In genomic region chr5:160262665-160263064, GRCh38 we compare ENCODE assay signal across 1 cellular context.
A peak's percentile ranks its signal among the peaks of the same experiment; 100 is the strongest.
TF ChIP-seq lines count a peak whose summit lies in the region.

No MANE protein-coding gene starts in this region.

TF ChIP-seq in K562, 482 proteins besides CTCF, POLR2A, EP300 and RAD21 (continued from another document and continues in another):
- TF ChIP-seq CEBPZ (IDR thresholded peaks at IDR 0.05; ENCODE audit: borderline replicate concordance, low read depth, low read length) (0 out of 2 replicates have a peak, but pooled peaks have one; percentile 27), ARNT (IDR thresholded peaks at IDR 0.05) (no peak), SMAD3 (CRISPR knock-in tag; conservative IDR thresholded peaks at IDR 0.05) (no peak), MYNN (IDR thresholded peaks at IDR 0.05) (peak; percentile 73), MYNN (CRISPR knock-in tag; IDR thresholded peaks at IDR 0.05) (no peak), NFYB (IDR thresholded peaks at IDR 0.05; ENCODE audit: extremely low read depth, insufficient read length) (no peak), FOS (IDR thresholded peaks at IDR 0.05; ENCODE audit: extremely low read depth, insufficient read length) (no peak), TCFL5 (CRISPR knock-in tag; conservative IDR thresholded peaks at IDR 0.05) (no peak), ZNF444 (CRISPR knock-in tag; IDR thresholded peaks at IDR 0.05) (no peak), TRIM28 (IDR thresholded peaks at IDR 0.05) (no peak), CHD4 (IDR thresholded peaks at IDR 0.05; ENCODE audit: insufficient read depth, insufficient replicate concordance, low read depth, low read length, poor library complexity, severe bottlenecking) (no peak), ZNF785 (CRISPR knock-in tag; IDR thresholded peaks at IDR 0.05) (no peak), EGR1 (conservative IDR thresholded peaks at IDR 0.05) (no peak), ZMIZ1 (IDR thresholded peaks at IDR 0.05; ENCODE audit: low read depth in 2 of 2, low read length in 2 of 2) (no peak), ZKSCAN1 (IDR thresholded peaks at IDR 0.05; ENCODE audit: low read depth, low read length) (0 out of 2 replicates have a peak, but pooled peaks have one; percentile 27), POLR2AphosphoS5 (IDR thresholded peaks at IDR 0.05; ENCODE audit: control insufficient read depth, insufficient read depth, low read depth, low read length) (peak; percentile 56; the same call in 1 of the 2 replicates), ZBED1 (IDR thresholded peaks at IDR 0.05) (no peak), NCOA6 (IDR thresholded peaks at IDR 0.05) (no peak), STAT6 (CRISPR knock-in tag; IDR thresholded peaks at IDR 0.05) (no peak), SMAD2 (IDR thresholded peaks at IDR 0.05; ENCODE audit: low read depth, low read length) (no peak), ZNF57 (CRISPR knock-in tag; IDR thresholded peaks at IDR 0.05) (no peak), ZNF780A (CRISPR knock-in tag; IDR thresholded peaks at IDR 0.05) (no peak), ZNF407 (IDR thresholded peaks at IDR 0.05; ENCODE audit: low read depth) (no peak), MEIS2 (IDR thresholded peaks at IDR 0.05; ENCODE audit: partially characterized antibody) (no peak), ZNF263 (CRISPR knock-in tag; IDR thresholded peaks at IDR 0.05; ENCODE audit: borderline replicate concordance) (no peak), NR2F6 (CRISPR knock-in tag; IDR thresholded peaks at IDR 0.05) (no peak), XRCC5 (IDR thresholded peaks at IDR 0.05; ENCODE audit: low read depth, low read length) (no peak), MTA3 (IDR thresholded peaks at IDR 0.05; ENCODE audit: borderline replicate concordance) (0 out of 2 replicates have a peak, but pooled peaks have one; percentile 39)
- TF ChIP-seq, protein P1, sequence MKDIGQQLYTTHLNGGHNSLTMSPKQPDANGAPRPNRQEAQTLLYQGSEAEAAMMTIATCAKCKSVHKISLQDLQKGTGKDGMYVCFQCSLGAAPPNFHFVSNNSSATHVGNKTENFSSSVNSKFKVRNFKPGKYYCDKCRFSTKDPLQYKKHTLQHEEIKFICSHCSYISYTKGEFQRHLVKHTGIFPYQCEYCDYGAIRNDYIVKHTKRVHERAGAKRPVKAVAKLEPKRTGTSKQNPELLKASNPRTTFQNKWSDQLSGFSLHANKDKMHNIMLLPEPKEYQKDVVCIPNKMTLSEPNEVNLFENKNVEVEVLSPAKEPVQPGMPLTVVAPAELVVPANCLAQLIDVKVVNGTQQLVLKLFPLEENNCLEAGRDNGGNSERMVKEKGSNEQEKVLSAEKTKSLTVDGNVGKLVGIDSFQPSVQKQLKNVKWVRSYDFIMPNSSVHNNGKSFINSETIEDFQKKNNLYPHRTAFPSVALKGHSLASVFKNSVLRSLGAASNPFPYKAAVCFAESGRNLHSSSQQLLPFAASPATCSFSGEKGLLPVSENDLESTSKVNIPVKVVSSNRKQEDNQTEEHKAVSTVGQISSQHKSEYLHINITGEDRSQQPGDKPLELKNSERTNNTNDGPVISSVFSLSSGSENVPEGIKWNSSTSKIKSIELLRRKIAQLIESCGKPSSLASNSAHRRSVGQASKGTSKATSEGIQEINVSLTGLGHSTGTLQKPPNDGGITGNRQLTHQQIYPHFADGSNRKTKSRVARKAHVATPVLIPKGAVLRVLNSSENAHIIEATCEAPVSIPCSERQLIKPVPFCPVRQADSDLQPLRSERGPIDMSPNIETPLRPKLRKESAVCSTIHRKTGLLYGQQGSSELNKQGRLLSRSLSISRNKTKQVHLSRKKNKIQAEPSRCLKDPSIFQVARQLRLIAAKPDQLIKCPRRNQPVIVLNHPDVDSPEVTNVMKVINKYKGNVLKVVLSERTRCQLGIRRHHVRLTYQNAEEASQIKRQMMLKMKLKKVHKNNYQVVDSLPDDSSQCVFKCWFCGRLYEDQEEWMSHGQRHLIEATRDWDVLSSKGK (CRISPR knock-in tag; IDR thresholded peaks at IDR 0.05), result no peak
- TF ChIP-seq, protein P2, sequence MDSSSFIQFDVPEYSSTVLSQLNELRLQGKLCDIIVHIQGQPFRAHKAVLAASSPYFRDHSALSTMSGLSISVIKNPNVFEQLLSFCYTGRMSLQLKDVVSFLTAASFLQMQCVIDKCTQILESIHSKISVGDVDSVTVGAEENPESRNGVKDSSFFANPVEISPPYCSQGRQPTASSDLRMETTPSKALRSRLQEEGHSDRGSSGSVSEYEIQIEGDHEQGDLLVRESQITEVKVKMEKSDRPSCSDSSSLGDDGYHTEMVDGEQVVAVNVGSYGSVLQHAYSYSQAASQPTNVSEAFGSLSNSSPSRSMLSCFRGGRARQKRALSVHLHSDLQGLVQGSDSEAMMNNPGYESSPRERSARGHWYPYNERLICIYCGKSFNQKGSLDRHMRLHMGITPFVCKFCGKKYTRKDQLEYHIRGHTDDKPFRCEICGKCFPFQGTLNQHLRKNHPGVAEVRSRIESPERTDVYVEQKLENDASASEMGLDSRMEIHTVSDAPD (CRISPR knock-in tag; IDR thresholded peaks at IDR 0.05), result no peak
- TF ChIP-seq, protein P3, sequence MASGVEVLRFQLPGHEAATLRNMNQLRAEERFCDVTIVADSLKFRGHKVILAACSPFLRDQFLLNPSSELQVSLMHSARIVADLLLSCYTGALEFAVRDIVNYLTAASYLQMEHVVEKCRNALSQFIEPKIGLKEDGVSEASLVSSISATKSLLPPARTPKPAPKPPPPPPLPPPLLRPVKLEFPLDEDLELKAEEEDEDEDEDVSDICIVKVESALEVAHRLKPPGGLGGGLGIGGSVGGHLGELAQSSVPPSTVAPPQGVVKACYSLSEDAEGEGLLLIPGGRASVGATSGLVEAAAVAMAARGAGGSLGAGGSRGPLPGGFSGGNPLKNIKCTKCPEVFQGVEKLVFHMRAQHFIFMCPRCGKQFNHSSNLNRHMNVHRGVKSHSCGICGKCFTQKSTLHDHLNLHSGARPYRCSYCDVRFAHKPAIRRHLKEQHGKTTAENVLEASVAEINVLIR (CRISPR knock-in tag; IDR thresholded peaks at IDR 0.05), result no peak
